ENCODE assay signal across 8 cellular contexts in the genomic region with DNA sequence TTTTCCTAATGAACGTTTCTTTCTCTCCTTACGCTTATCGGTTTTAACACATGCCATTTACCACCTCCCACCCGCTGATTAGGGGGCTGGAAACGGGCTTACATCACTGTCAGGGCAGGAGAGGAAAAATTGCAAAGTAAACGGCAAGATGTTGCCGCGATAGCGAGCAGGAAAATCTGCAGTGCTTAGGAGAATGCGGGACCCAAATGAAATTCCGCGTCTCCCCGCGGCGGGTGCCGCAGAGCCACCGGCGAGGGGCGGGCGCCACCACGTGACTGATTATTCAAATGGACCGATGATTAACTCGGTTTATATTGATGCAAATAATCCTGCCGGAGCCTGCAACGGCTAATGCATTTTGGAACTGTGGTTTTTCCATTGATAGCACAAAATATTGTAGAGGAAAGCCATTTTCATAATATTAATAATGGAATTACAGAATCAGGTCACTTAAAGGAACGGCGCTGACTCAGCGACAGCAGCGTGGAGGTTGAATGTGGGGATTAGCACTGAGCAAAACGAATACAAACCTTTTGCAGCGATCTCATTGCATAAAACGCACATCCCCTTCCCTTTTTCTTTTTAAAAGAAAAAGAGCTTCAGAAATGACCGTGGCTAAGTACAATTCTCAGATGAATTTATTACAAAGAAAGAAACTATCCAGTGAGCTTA.
DNase-seq lines count a peak whose midpoint lies in the region; ATAC-seq and TF ChIP-seq lines count a peak whose summit lies in the region.

No MANE protein-coding gene starts in this region.

- no peaks in the 10 kb centered on the region for H3K9me3 Mint-ChIP-seq in endodermal cell

- peak overlapping the region; percentile 27 for H3K9ac ChIP-seq in endodermal cell (ENCODE audit: extremely low read depth, low read length, poor library complexity, severe bottlenecking)

- peaks cover 8% of the 10 kb centered on the region for H3K4me1 ChIP-seq in endodermal cell (ENCODE audit: control insufficient read depth, insufficient read depth, low read length)

- DNase-seq in NCI-H2227 (lab: John Stamatoyannopoulos, UW; ENCODE audit: unreplicated experiment), result peak; percentile 23
- no peak for DNase-seq in NCI-H2227 treated with DMSO at 0.1 percent for 48 hours (lab: John Stamatoyannopoulos, UW)
- peak; percentile 12 for DNase-seq in RPMI7951 (ENCODE audit: low read depth)
- peak; percentile 87 for DNase-seq in endodermal cell
- peak; percentile 16 for DNase-seq in myocyte (ENCODE audit: low read depth)
- DNase-seq in RPMI8226, result no peak

- H3K9me3 ChIP-seq in endodermal cell (ENCODE audit: control insufficient read depth, low read length), result no peaks in the 10 kb centered on the region

- 1 to 2% methylated on average over 20 to 33 of the region's 33 CpGs for WGBS in endodermal cell (ENCODE audit: insufficient coverage in 1 of 2, insufficient read length in 1 of 2), 2 experiments

- H3K27ac ChIP-seq in endodermal cell (ENCODE audit: low read depth, low read length), result no peak overlapping the region

- peaks cover 33% of the 10 kb centered on the region for H3K4me1 Mint-ChIP-seq in endodermal cell

- H3K4me3 Mint-ChIP-seq in endodermal cell, result peak overlapping the region; percentile 58

- peak; percentile 55 for TF ChIP-seq CTCF in endodermal cell (conservative IDR thresholded peaks at IDR 0.05)

- peak overlapping the region; percentile 84 for H3K4me3 ChIP-seq in endodermal cell (ENCODE audit: low read length)

- ATAC-seq in HG03571 (IDR thresholded peaks at IDR 0.05; ENCODE audit: unreplicated experiment) (no peak), HG03520 (IDR thresholded peaks at IDR 0.05; ENCODE audit: unreplicated experiment) (no peak)

- H3K27ac Mint-ChIP-seq in endodermal cell, result no peak overlapping the region

- peaks cover 42% of the 10 kb centered on the region for H3K27me3 Mint-ChIP-seq in endodermal cell (ENCODE audit: insufficient read depth)

- H3K36me3 ChIP-seq in endodermal cell (ENCODE audit: control insufficient read depth, insufficient read depth, low read length), result no peaks in the 10 kb centered on the region

- peaks cover 31% of the 10 kb centered on the region for H3K27me3 ChIP-seq in endodermal cell (ENCODE audit: control insufficient read depth, insufficient read depth, low read length, poor library complexity, severe bottlenecking)

- H3K36me3 Mint-ChIP-seq in endodermal cell (ENCODE audit: low read depth), result no peaks in the 10 kb centered on the region

Comparison
In these comparisons a context has a peak if more than half of its experiments do, and no peak if none do; other contexts are left out.
1. DNase-seq: peak in NCI-H2227 (single experiment), RPMI7951 (single experiment), endodermal cell (single experiment) and myocyte (single experiment); none in NCI-H2227 treated with DMSO at 0.1 percent for 48 hours (single experiment) and RPMI8226 (single experiment).